7 cellular contexts compared by ENCODE assay signal in the genomic region with DNA sequence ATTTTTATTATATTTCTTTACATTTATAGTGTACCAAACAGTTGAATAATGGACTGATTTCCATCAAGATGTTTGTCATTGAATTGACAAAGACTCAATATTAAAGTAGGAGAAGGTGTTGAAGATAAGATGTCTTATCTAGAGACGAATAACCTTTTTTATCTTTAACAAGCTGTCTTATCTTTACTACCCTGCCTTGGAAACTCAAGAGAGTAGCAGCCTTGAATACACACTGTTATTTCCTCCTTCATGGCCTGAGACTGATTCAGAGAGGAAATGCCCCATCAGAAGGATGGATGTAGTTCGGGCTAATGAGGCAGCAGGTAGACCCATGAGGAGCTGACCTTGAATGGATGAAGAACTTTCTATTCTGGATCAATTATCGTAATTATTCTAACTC.
"Had no signal": no experiment of that assay in that cellular context is flagged by ENCODE, and none has a peak within 500 bp of the region (broad histone marks: within the 10 kb centered on the region; RNA-seq: fewer than 3 reads in every experiment).

No MANE protein-coding gene starts in this region.

- ATAC-seq: GM23338 had no signal

- H3K4me3 ChIP-seq: GM23338 had no signal

- DNase-seq: H9, HCEC 1CT, KBM-7 had no signal

- H2AFZ ChIP-seq: GM23338 had no signal

- FAIRE-seq: H1, H54, HTR-8/SVneo had no signal

- H3K4me2 ChIP-seq: GM23338 had no signal
